1 cellular context compared by ENCODE assay signal in the genomic region with DNA sequence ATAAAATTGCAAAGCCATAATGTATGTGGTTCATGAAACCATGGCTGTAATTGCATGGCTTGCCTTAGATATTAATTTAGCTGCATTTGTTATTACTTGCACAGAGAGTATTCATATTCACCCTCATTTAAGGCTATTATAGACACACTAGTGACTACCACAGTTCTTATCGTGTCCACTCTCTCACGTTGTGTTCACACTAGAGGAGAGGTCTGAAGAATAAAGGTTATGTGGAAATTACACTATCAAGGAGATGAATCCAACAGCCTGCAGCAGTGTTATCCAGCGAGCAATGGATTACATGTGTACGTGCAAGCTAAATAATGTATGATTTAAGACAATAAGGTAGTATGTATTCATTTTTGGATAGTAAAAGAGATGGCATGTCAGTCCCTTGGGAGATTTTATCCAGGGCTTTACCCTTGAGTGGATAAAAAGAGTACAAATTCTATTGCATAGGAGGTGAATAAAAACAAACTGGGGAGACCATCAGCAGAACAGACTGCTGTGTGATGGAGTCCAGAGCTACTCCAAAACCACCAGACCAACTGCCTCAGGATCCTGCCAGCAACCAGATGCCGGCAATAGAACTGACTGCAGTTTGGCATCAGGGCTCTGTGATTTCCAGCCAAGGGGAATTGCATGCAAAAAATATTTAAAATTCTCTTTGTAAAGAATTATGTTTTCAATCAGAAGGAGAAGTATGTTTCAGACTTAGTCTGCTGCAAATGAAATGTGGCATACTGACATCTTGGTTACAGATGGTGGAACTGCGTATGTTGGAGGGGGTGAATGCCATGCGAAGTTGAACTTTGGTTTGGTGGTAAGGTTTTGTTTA.
TF ChIP-seq lines count a peak whose summit lies in the region.

No MANE protein-coding gene starts in this region.

TF ChIP-seq in WTC11, 78 proteins besides CTCF, POLR2A, EP300 and RAD21 (continued from another document):
- TF ChIP-seq ZNF512 (CRISPR knock-in tag; IDR thresholded peaks at IDR 0.05; ENCODE audit: borderline replicate concordance), result no peak
- TF ChIP-seq, protein P1, sequence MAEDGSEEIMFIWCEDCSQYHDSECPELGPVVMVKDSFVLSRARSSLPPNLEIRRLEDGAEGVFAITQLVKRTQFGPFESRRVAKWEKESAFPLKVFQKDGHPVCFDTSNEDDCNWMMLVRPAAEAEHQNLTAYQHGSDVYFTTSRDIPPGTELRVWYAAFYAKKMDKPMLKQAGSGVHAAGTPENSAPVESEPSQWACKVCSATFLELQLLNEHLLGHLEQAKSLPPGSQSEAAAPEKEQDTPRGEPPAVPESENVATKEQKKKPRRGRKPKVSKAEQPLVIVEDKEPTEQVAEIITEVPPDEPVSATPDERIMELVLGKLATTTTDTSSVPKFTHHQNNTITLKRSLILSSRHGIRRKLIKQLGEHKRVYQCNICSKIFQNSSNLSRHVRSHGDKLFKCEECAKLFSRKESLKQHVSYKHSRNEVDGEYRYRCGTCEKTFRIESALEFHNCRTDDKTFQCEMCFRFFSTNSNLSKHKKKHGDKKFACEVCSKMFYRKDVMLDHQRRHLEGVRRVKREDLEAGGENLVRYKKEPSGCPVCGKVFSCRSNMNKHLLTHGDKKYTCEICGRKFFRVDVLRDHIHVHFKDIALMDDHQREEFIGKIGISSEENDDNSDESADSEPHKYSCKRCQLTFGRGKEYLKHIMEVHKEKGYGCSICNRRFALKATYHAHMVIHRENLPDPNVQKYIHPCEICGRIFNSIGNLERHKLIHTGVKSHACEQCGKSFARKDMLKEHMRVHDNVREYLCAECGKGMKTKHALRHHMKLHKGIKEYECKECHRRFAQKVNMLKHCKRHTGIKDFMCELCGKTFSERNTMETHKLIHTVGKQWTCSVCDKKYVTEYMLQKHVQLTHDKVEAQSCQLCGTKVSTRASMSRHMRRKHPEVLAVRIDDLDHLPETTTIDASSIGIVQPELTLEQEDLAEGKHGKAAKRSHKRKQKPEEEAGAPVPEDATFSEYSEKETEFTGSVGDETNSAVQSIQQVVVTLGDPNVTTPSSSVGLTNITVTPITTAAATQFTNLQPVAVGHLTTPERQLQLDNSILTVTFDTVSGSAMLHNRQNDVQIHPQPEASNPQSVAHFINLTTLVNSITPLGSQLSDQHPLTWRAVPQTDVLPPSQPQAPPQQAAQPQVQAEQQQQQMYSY (CRISPR knock-in tag; IDR thresholded peaks at IDR 0.05), result no peak
